In genomic region chr7:140607441-140607989, GRCh38 we compare ENCODE assay signal across 12 cellular contexts. TPM values are rescaled to one million over a fixed set of nuclear protein-coding genes. Genes with fewer than 3 reads are reported as not detected.
DNase-seq lines count a peak whose midpoint lies in the region; ATAC-seq and TF ChIP-seq lines count a peak whose summit lies in the region.
"Had no signal": no experiment of that assay in that cellular context is flagged by ENCODE, and none has a peak within 500 bp of the region (broad histone marks: within the 10 kb centered on the region; RNA-seq: fewer than 3 reads in every experiment).

No MANE protein-coding gene starts in this region.

- H3K4me3 ChIP-seq in ACC112 (ENCODE audit: low read depth, low read length) (no peak overlapping the region), gastroesophageal sphincter (no peak overlapping the region)
- H3K4me3 ChIP-seq: A549, SK-N-MC had no signal

- TF ChIP-seq POLR2A in gastroesophageal sphincter (IDR thresholded peaks at IDR 0.05) = no peak

- WGBS in gastroesophageal sphincter (ENCODE audit: low coverage in 1 of 2), 2 donors = 20 to 36% methylated on average over 1 to 4 of the region's 7 CpGs

- H3K36me3 ChIP-seq in ACC112 (ENCODE audit: insufficient read depth, low read length) (no peaks in the 10 kb centered on the region), gastroesophageal sphincter (no peaks in the 10 kb centered on the region)

- TF ChIP-seq CTCF in gastroesophageal sphincter (IDR thresholded peaks at IDR 0.05) (peak in 1 of 4 experiments; percentile 4), neural crest cell (conservative IDR thresholded peaks at IDR 0.05) (no peak)

- H3K27me3 ChIP-seq in ACC112 (ENCODE audit: insufficient read depth, low read length) (no peaks in the 10 kb centered on the region), gastroesophageal sphincter (no peaks in the 10 kb centered on the region)

- no peaks in the 10 kb centered on the region for H3K9me3 ChIP-seq in gastroesophageal sphincter
- H3K9me3 ChIP-seq: A549 had no signal

- DNase-seq in amygdala (lab: John Stamatoyannopoulos, UW) (peak in 54 of 56 donors; percentile 8 to 92 (median 76)), neural crest cell (ENCODE audit: low read depth, low spot score) (no peak), COR-L47 (lab: John Stamatoyannopoulos, UW) (no peak), COLO829 (ENCODE audit: low spot score) (no peak)
- no peak for DNase-seq in activated naive CD8-positive, alpha-beta T cell treated with anti-CD3 and anti-CD28 coated beads, Interleukin-2, amount 50 U/mL, for 24 hours
- DNase-seq: activated CD8-positive, alpha-beta memory T cell treated with anti-CD3 and anti-CD28 coated beads, Interleukin-2, amount 10 ng/mL, durations not matched to agents 7 days and 5 days had no signal

- H3K36me3 Mint-ChIP-seq in neural crest cell (ENCODE audit: low read depth) = no peaks in the 10 kb centered on the region
- H3K36me3 Mint-ChIP-seq in activated naive CD8-positive, alpha-beta T cell treated with anti-CD3 and anti-CD28 coated beads, Interleukin-2, amount 50 U/mL, for 24 hours (ENCODE audit: low read depth) = no peaks in the 10 kb centered on the region
- H3K36me3 Mint-ChIP-seq: activated CD8-positive, alpha-beta memory T cell treated with anti-CD3 and anti-CD28 coated beads, Interleukin-2, amount 10 ng/mL, durations not matched to agents 7 days and 5 days; natural killer cell treated with Interleukin-12 subunit alpha and Interleukin-12 subunit beta and Interleukin-15 and Interleukin-18, amount 100 ng/mL, for 72 hours had no signal

- H3K79me2 ChIP-seq in ACC112 (ENCODE audit: control insufficient read depth, insufficient read depth, low read length, unreplicated experiment) = no peaks in the 10 kb centered on the region

- no peaks in the 10 kb centered on the region for H3K9me3 Mint-ChIP-seq in neural crest cell
- H3K9me3 Mint-ChIP-seq in activated naive CD8-positive, alpha-beta T cell treated with anti-CD3 and anti-CD28 coated beads, Interleukin-2, amount 50 U/mL, for 24 hours = no peaks in the 10 kb centered on the region
- H3K9me3 Mint-ChIP-seq: natural killer cell treated with Interleukin-12 subunit alpha and Interleukin-12 subunit beta and Interleukin-15 and Interleukin-18, amount 100 ng/mL, for 72 hours had no signal

- no peak for TF ChIP-seq EP300 in gastroesophageal sphincter (IDR thresholded peaks at IDR 0.05)

- 0 out of 2 replicates have a peak overlapping the region, but pooled peaks have one; percentile 19 for H3K27ac ChIP-seq in ACC112 (ENCODE audit: low read depth, low read length)
- H3K27ac ChIP-seq in gastroesophageal sphincter = peak overlapping the region; percentile 45 to 81 (median 74)
- H3K27ac ChIP-seq: A549, SK-N-MC had no signal

- H3K4me3 Mint-ChIP-seq in neural crest cell = peak overlapping the region; percentile 8
- H3K4me3 Mint-ChIP-seq in activated naive CD8-positive, alpha-beta T cell treated with anti-CD3 and anti-CD28 coated beads, Interleukin-2, amount 50 U/mL, for 24 hours = no peak overlapping the region
- H3K4me3 Mint-ChIP-seq: activated CD8-positive, alpha-beta memory T cell treated with anti-CD3 and anti-CD28 coated beads, Interleukin-2, amount 10 ng/mL, durations not matched to agents 7 days and 5 days; natural killer cell treated with Interleukin-12 subunit alpha and Interleukin-12 subunit beta and Interleukin-15 and Interleukin-18, amount 100 ng/mL, for 72 hours had no signal

- peak overlapping the region; percentile 51 for H3K27ac Mint-ChIP-seq in neural crest cell (ENCODE audit: unreplicated experiment)
- no peak overlapping the region for H3K27ac Mint-ChIP-seq in activated naive CD8-positive, alpha-beta T cell treated with anti-CD3 and anti-CD28 coated beads, Interleukin-2, amount 50 U/mL, for 24 hours
- H3K27ac Mint-ChIP-seq: activated CD8-positive, alpha-beta memory T cell treated with anti-CD3 and anti-CD28 coated beads, Interleukin-2, amount 10 ng/mL, durations not matched to agents 7 days and 5 days; natural killer cell treated with Interleukin-12 subunit alpha and Interleukin-12 subunit beta and Interleukin-15 and Interleukin-18, amount 100 ng/mL, for 72 hours had no signal

- peaks cover 23% of the 10 kb centered on the region for H3K4me1 Mint-ChIP-seq in neural crest cell
- no peaks in the 10 kb centered on the region for H3K4me1 Mint-ChIP-seq in activated naive CD8-positive, alpha-beta T cell treated with anti-CD3 and anti-CD28 coated beads, Interleukin-2, amount 50 U/mL, for 24 hours
- H3K4me1 Mint-ChIP-seq: activated CD8-positive, alpha-beta memory T cell treated with anti-CD3 and anti-CD28 coated beads, Interleukin-2, amount 10 ng/mL, durations not matched to agents 7 days and 5 days had no signal

- H3K27me3 Mint-ChIP-seq in neural crest cell (ENCODE audit: low read depth) = no peaks in the 10 kb centered on the region
- peaks cover 1% of the 10 kb centered on the region for H3K27me3 Mint-ChIP-seq in activated naive CD8-positive, alpha-beta T cell treated with anti-CD3 and anti-CD28 coated beads, Interleukin-2, amount 50 U/mL, for 24 hours
- H3K27me3 Mint-ChIP-seq: activated CD8-positive, alpha-beta memory T cell treated with anti-CD3 and anti-CD28 coated beads, Interleukin-2, amount 10 ng/mL, durations not matched to agents 7 days and 5 days had no signal

- ATAC-seq in gastroesophageal sphincter = peak; percentile 75
- no peak for ATAC-seq in HG02588 (IDR thresholded peaks at IDR 0.05; ENCODE audit: unreplicated experiment)
- ATAC-seq in activated naive CD8-positive, alpha-beta T cell treated with anti-CD3 and anti-CD28 coated beads, Interleukin-2, amount 50 U/mL, for 24 hours = no peak
- ATAC-seq: A549; activated CD8-positive, alpha-beta memory T cell treated with anti-CD3 and anti-CD28 coated beads, Interleukin-2, amount 10 ng/mL, durations not matched to agents 7 days and 5 days had no signal

- H2AFZ ChIP-seq in ACC112 (ENCODE audit: low read length, unreplicated experiment) = no peak overlapping the region

- H3K4me1 ChIP-seq in ACC112 (ENCODE audit: control insufficient read depth, insufficient read depth, low read length, unreplicated experiment) = peaks cover 13% of the 10 kb centered on the region
- H3K4me1 ChIP-seq in gastroesophageal sphincter = peaks cover 0 to 65% (median 31%) of the 10 kb centered on the region in 3 donors

RNA-seq across cellular contexts. Expression of gene DENND2A, which starts 33.1 kb away (rescaled TPM):
- total RNA-seq in gastroesophageal sphincter (10 to 100 TPM; 25.2 to 83.5 (median 46.5) TPM), neural crest cell (29.8 and 33.7 TPM in 2 replicates)
- total RNA-seq: natural killer cell treated with Interleukin-12 subunit alpha and Interleukin-12 subunit beta and Interleukin-15 and Interleukin-18, amount 100 ng/mL, for 72 hours had no signal

Comparison
In these comparisons a context has a peak if more than half of its experiments do, and no peak if none do; other contexts are left out.
1. DNase-seq: peak in amygdala (54 of 56); none in neural crest cell (single experiment), activated naive CD8-positive, alpha-beta T cell treated with anti-CD3 and anti-CD28 coated beads, Interleukin-2, amount 50 U/mL, for 24 hours (single experiment), COR-L47 (single experiment) and COLO829 (single experiment).